In genomic region chr3:112995800-112996199, GRCh38 we compare ENCODE assay signal across 1 cellular context.
TF ChIP-seq lines count a peak whose summit lies in the region.

No MANE protein-coding gene starts in this region.

TF ChIP-seq in HepG2, 621 proteins besides CTCF, POLR2A, EP300 and RAD21:
- no peak for TF ChIP-seq IRF2 (CRISPR knock-in tag; IDR thresholded peaks at IDR 0.05)
- peak; percentile 15; the same call in 1 of the 2 replicates for TF ChIP-seq CEBPB (IDR thresholded peaks at IDR 0.05; ENCODE audit: borderline replicate concordance, low read depth, low read length)
- no peak for TF ChIP-seq ZNF333 (CRISPR knock-in tag; IDR thresholded peaks at IDR 0.05; ENCODE audit: borderline replicate concordance)
- no peak for TF ChIP-seq ZNF17 (CRISPR knock-in tag; IDR thresholded peaks at IDR 0.05)
- no peak for TF ChIP-seq ZNF253 (CRISPR knock-in tag; IDR thresholded peaks at IDR 0.05; ENCODE audit: borderline replicate concordance)
- TF ChIP-seq ZNF770 (CRISPR knock-in tag; IDR thresholded peaks at IDR 0.05), result no peak
- no peak for TF ChIP-seq CAMTA2 (CRISPR knock-in tag; IDR thresholded peaks at IDR 0.05; ENCODE audit: borderline replicate concordance)
- no peak for TF ChIP-seq ZNF772 (CRISPR knock-in tag; IDR thresholded peaks at IDR 0.05)
